Comparison of ENCODE assay signal across 1 cellular context in genomic region chr10:97445722-97446639, GRCh38.
TF ChIP-seq lines count a peak whose summit lies in the region.

EXOSC1 (minus strand) TSS chr10:97446006; CDS start chr10:97445985, 21 bp downstream.
ZDHHC16 (plus strand) TSS chr10:97446175; CDS start chr10:97451676, 5,501 bp downstream.

TF ChIP-seq in K562, 482 proteins besides CTCF, POLR2A, EP300 and RAD21 (continued from another document and continues in another):
- TF ChIP-seq ZBTB5 (IDR thresholded peaks at IDR 0.05) (no peak), EGR1 (conservative IDR thresholded peaks at IDR 0.05) (peak; percentile 97), ZNF274 (IDR thresholded peaks at IDR 0.05; ENCODE audit: borderline replicate concordance, low read depth, low read length) (no peak), ZNF695 (CRISPR knock-in tag; IDR thresholded peaks at IDR 0.05) (no peak), FOXJ2 (tag; IDR thresholded peaks at IDR 0.05) (no peak), ATF1 (CRISPR knock-in tag; IDR thresholded peaks at IDR 0.05) (no peak), ATF1 (tag; IDR thresholded peaks at IDR 0.05) (peak; percentile 51), TAF1 (IDR thresholded peaks at IDR 0.05; ENCODE audit: control insufficient read depth, extremely low read depth, insufficient read depth, low read length, severe bottlenecking) (peak; percentile 63), RREB1 (CRISPR knock-in tag; IDR thresholded peaks at IDR 0.05) (no peak; the same call in 1 of the 2 replicates), FOXP4 (CRISPR knock-in tag; IDR thresholded peaks at IDR 0.05; ENCODE audit: borderline replicate concordance) (no peak), CCNT2 (IDR thresholded peaks at IDR 0.05; ENCODE audit: borderline replicate concordance, extremely low read depth, insufficient read length, low read depth, low read length) (peak; percentile 36), POLR2G (IDR thresholded peaks at IDR 0.05; ENCODE audit: low read depth, low read length) (peak; percentile 79), HMGN3 (IDR thresholded peaks at IDR 0.05; ENCODE audit: borderline replicate concordance, extremely low read depth, insufficient read length, low read depth, low read length) (peak; percentile 60), ZNF584 (CRISPR knock-in tag; IDR thresholded peaks at IDR 0.05; ENCODE audit: low read depth) (no peak), ZNF143 (CRISPR knock-in tag; IDR thresholded peaks at IDR 0.05) (peak; percentile 88), PATZ1 (CRISPR knock-in tag; IDR thresholded peaks at IDR 0.05; ENCODE audit: borderline replicate concordance) (no peak), ATF7 (IDR thresholded peaks at IDR 0.05) (peak; percentile 52; the same call in 1 of the 2 replicates), RBM25 (IDR thresholded peaks at IDR 0.05; ENCODE audit: low read depth, low read length, severe bottlenecking) (peak; percentile 55), RBFOX2 (IDR thresholded peaks at IDR 0.05; ENCODE audit: low read depth, low read length) (peak; percentile 82), ATF2 (CRISPR knock-in tag; IDR thresholded peaks at IDR 0.05) (no peak), TFAM (CRISPR knock-in tag; conservative IDR thresholded peaks at IDR 0.05) (no peak), HSF4 (CRISPR knock-in tag; IDR thresholded peaks at IDR 0.05; ENCODE audit: borderline replicate concordance) (no peak), DIDO1 (tag; IDR thresholded peaks at IDR 0.05; ENCODE audit: low read depth) (no peak), MYC (IDR thresholded peaks at IDR 0.05; ENCODE audit: low read depth, low read length) (peak; percentile 59), MYC (CRISPR knock-in tag; IDR thresholded peaks at IDR 0.05; ENCODE audit: borderline replicate concordance, low read depth) (no peak), ZNF696 (CRISPR knock-in tag; conservative IDR thresholded peaks at IDR 0.05) (no peak), HMG20B (CRISPR knock-in tag; IDR thresholded peaks at IDR 0.05) (no peak), SMC3 (conservative IDR thresholded peaks at IDR 0.05; ENCODE audit: insufficient read depth, low read depth, low read length) (no peak), ZFX (CRISPR knock-in tag; IDR thresholded peaks at IDR 0.05) (peak; percentile 36; the same call in 1 of the 2 replicates), MTA3 (IDR thresholded peaks at IDR 0.05; ENCODE audit: borderline replicate concordance) (0 out of 2 replicates have a peak, but pooled peaks have one; percentile 37), SIX5 (IDR thresholded peaks at IDR 0.05; ENCODE audit: borderline replicate concordance in 1 of 2, insufficient read depth in 1 of 2, low read depth in 1 of 2, low read length in 2 of 2) (peak; percentile 66 to 70), ZNF764 (CRISPR knock-in tag; IDR thresholded peaks at IDR 0.05; ENCODE audit: low read depth) (no peak), PHF8 (IDR thresholded peaks at IDR 0.05; ENCODE audit: borderline replicate concordance, low read length) (peak; percentile 81; the same call in 1 of the 2 replicates), SMARCE1 (IDR thresholded peaks at IDR 0.05) (no peak), MAZ (CRISPR knock-in tag; conservative IDR thresholded peaks at IDR 0.05 in 1 of 2, IDR thresholded peaks at IDR 0.05 in 1 of 2) (0 out of 4 replicates have a peak, but pooled peaks of 1 of the 2 experiments have one; percentile 14), PML (IDR thresholded peaks at IDR 0.05; ENCODE audit: low read length) (no peak), CBX8 (IDR thresholded peaks at IDR 0.05; ENCODE audit: borderline replicate concordance, extremely low read depth, low read depth, low read length, poor library complexity, severe bottlenecking) (no peak), ZBTB11 (CRISPR knock-in tag; IDR thresholded peaks at IDR 0.05) (no peak), ZNF57 (CRISPR knock-in tag; IDR thresholded peaks at IDR 0.05) (no peak), CBFB (CRISPR knock-in tag; IDR thresholded peaks at IDR 0.05) (no peak), ZNF586 (CRISPR knock-in tag; conservative IDR thresholded peaks at IDR 0.05) (no peak), MBD2 (IDR thresholded peaks at IDR 0.05; ENCODE audit: borderline replicate concordance, low read depth) (peak; percentile 97), MEIS2 (IDR thresholded peaks at IDR 0.05; ENCODE audit: partially characterized antibody) (peak; percentile 72)
- TF ChIP-seq, protein P1, sequence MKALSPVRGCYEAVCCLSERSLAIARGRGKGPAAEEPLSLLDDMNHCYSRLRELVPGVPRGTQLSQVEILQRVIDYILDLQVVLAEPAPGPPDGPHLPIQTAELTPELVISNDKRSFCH (CRISPR knock-in tag; IDR thresholded peaks at IDR 0.05) = no peak
- TF ChIP-seq, protein P1 (tag; IDR thresholded peaks at IDR 0.05) = 0 out of 2 replicates have a peak, but pooled peaks have one; percentile 34
- TF ChIP-seq, protein P2, sequence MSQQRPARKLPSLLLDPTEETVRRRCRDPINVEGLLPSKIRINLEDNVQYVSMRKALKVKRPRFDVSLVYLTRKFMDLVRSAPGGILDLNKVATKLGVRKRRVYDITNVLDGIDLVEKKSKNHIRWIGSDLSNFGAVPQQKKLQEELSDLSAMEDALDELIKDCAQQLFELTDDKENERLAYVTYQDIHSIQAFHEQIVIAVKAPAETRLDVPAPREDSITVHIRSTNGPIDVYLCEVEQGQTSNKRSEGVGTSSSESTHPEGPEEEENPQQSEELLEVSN (IDR thresholded peaks at IDR 0.05; ENCODE audit: borderline replicate concordance in 1 of 2, extremely low read depth in 1 of 2, insufficient read depth in 1 of 2, insufficient read length in 1 of 2, low read depth in 1 of 2, low read length in 1 of 2, poor library complexity in 1 of 2, severe bottlenecking in 1 of 2) = peak in 1 of 2 experiments; percentile 21
